Comparison of ENCODE assay signal across 18 cellular contexts in genomic region chr19:45368127-45368526, GRCh38. TPM values are rescaled to one million over a fixed set of nuclear protein-coding genes. Genes with fewer than 3 reads are reported as not detected.
DNase-seq lines count a peak whose midpoint lies in the region; ATAC-seq, FAIRE-seq and TF ChIP-seq lines count a peak whose summit lies in the region.
"Had no signal": no experiment of that assay in that cellular context is flagged by ENCODE, and none has a peak within 500 bp of the region (broad histone marks: within the 10 kb centered on the region; RNA-seq: fewer than 3 reads in every experiment).

No MANE protein-coding gene starts in this region.

- no peak for TF ChIP-seq POLR2A in A549 (IDR thresholded peaks at IDR 0.05; ENCODE audit: low read length)

- H3K36me3 ChIP-seq in HEK293 (ENCODE audit: control insufficient read depth in 2 of 2, insufficient read depth in 1 of 2, low read length in 2 of 2), result peaks cover 26 to 39% of the 10 kb centered on the region in 2 experiments; a peak in 2 of 3 replicates
- H3K36me3 ChIP-seq: prostate gland had no signal

- POLR2A ChIA-PET in A549 (lab: Yijun Ruan, JAX), result no interaction called here
- POLR2A ChIA-PET in HEK293 (lab: Yijun Ruan, JAX), result no interaction called here

- ATAC-seq in A549 (no peak), HG03159 (IDR thresholded peaks at IDR 0.05; ENCODE audit: unreplicated experiment) (no peak)
- ATAC-seq: HCT116, left ventricle myocardium superior had no signal

- WGBS in A549 (ENCODE audit: missing lambda C conversion rate), result 88% methylated on average over 4 of the region's 4 CpGs

- H3K4me3 ChIP-seq in A549, result no peak overlapping the region
- H3K4me3 ChIP-seq in HEK293 (ENCODE audit: low read depth, low read length), result no peak overlapping the region
- H3K4me3 ChIP-seq: Peyer's patch, prostate gland, smooth muscle cell, suprapubic skin had no signal

- H3K4me1 ChIP-seq in A549 (no peaks in the 10 kb centered on the region), HEK293 (ENCODE audit: control insufficient read depth, insufficient read depth, low read length) (0 out of 2 replicates have a peak, but pooled peaks cover 2% of the 10 kb centered on the region)
- H3K4me1 ChIP-seq: Caco-2, prostate gland had no signal

- FAIRE-seq in A549 (lab: Jason Lieb, UNC), result no peak

- no peaks in the 10 kb centered on the region for H3K9me3 ChIP-seq in A549
- H3K9me3 ChIP-seq in HEK293 (ENCODE audit: control insufficient read depth, insufficient read depth, low read depth, low read length), result no peaks in the 10 kb centered on the region
- H3K9me3 ChIP-seq: Caco-2, Peyer's patch, prostate gland, suprapubic skin had no signal

- H3K27ac ChIP-seq in A549 (no peak overlapping the region), HEK293 (ENCODE audit: extremely low read depth, low read depth, low read length) (no peak overlapping the region)
- H3K27ac ChIP-seq: epithelial cell of prostate, Peyer's patch, prostate gland, suprapubic skin had no signal

- H3K4me2 ChIP-seq in A549, result no peak overlapping the region
- H3K4me2 ChIP-seq: smooth muscle cell had no signal

- no peak for DNase-seq in A549 (ENCODE audit: low read depth in 1 of 2, low spot score in 1 of 2)
- peak; percentile 3 for DNase-seq in iPS-NIHi11 (ENCODE audit: low spot score)
- DNase-seq in NCI-H1105 treated with DMSO at 0.1 percent for 48 hours (lab: John Stamatoyannopoulos, UW), result no peak
- DNase-seq in NK-92 treated with Interleukin-12 subunit alpha and Interleukin-12 subunit beta, amount 100 ng/mL, for 24 hours (lab: John Stamatoyannopoulos, UW), result no peak
- DNase-seq: activated CD4-positive, alpha-beta T cell treated with anti-CD3 and anti-CD28 coated beads, Interleukin-2, amount 50 U/mL, for 48 hours; activated naive CD8-positive, alpha-beta T cell treated with anti-CD3 and anti-CD28 coated beads, Interleukin-2, amount 10 ng/mL, durations not matched to agents 7 days and 5 days; Caco-2; foreskin melanocyte; left ventricle myocardium superior; NCI-H748 treated with DMSO at 0.1 percent for 48 hours; Peyer's patch had no signal

- TF ChIP-seq CTCF in A549 (IDR thresholded peaks at IDR 0.05) (no peak), HEK293 (tag by site-specific recombination; IDR thresholded peaks at IDR 0.05) (no peak)

- no peak for TF ChIP-seq EP300 in A549 (IDR thresholded peaks at IDR 0.05)

- TF ChIP-seq RAD21 in A549 (conservative IDR thresholded peaks at IDR 0.05 in 1 of 2, IDR thresholded peaks at IDR 0.05 in 1 of 2), result no peak

- CTCF ChIA-PET in A549 (lab: Yijun Ruan, JAX), result no interaction called here
- CTCF ChIA-PET in HEK293 (lab: Yijun Ruan, JAX), result no interaction called here

TF ChIP-seq in A549, 52 proteins besides CTCF, POLR2A, EP300 and RAD21:
- TF ChIP-seq ZFP36 (IDR thresholded peaks at IDR 0.05; ENCODE audit: borderline replicate concordance, partially characterized antibody) (no peak), USF2 (IDR thresholded peaks at IDR 0.05) (no peak), KDM1A (IDR thresholded peaks at IDR 0.05; ENCODE audit: low read depth) (peak; percentile 65; the same call in 1 of the 2 replicates)

TF ChIP-seq in HEK293, 187 proteins besides CTCF, POLR2A, EP300 and RAD21:
- TF ChIP-seq ZNF404 (tag by site-specific recombination; IDR thresholded peaks at IDR 0.05) (no peak), KLF8 (tag by site-specific recombination; IDR thresholded peaks at IDR 0.05) (0 out of 2 replicates have a peak, but pooled peaks have one; percentile 19), ZNF19 (tag by site-specific recombination; IDR thresholded peaks at IDR 0.05; ENCODE audit: low read depth) (no peak), SP7 (tag by site-specific recombination; IDR thresholded peaks at IDR 0.05) (0 out of 2 replicates have a peak, but pooled peaks have one; percentile 24), ZNF580 (tag by site-specific recombination; IDR thresholded peaks at IDR 0.05) (peak; percentile 49; the same call in 1 of the 2 replicates)

RNA-seq across cellular contexts. Expression of gene ERCC2, which starts 2.2 kb away (rescaled TPM):
- polyA plus RNA-seq in A549 (2011; rRNA removed), result 12.9 and 15.0 TPM in 2 replicates
- polyA plus RNA-seq in A549 (2012; cell fraction: cytosol; rRNA removed), result 25.0 and 32.1 TPM in 2 replicates
- 99.2 and 129 TPM in 2 replicates for polyA plus RNA-seq in A549 (2012; cell fraction: nucleus; rRNA removed)
- polyA plus RNA-seq in A549 (2017; fragmentation: RNase III; extraction: RNeasy Plus Mini Kit Qiagen cat#74134 plus additional on column Dnase treatment), result 19.8 to 21.5 TPM (median 19.9 TPM) in 3 replicates
- polyA minus RNA-seq in A549 (2011; rRNA and poly(A)+ RNA removed), result 24.4 and 27.1 TPM in 2 replicates

RNA-seq across cellular contexts. Expression of gene KLC3, which starts 27.6 kb away (rescaled TPM):
- 0.26 and 0.32 TPM in 2 replicates for polyA plus RNA-seq in A549 (2011; rRNA removed)
- polyA plus RNA-seq in A549 (2012; cell fraction: cytosol; rRNA removed), result 0.65 and 1.0 TPM in 2 replicates
- polyA plus RNA-seq in A549 (2012; cell fraction: nucleus; rRNA removed), result 0.78 and 1.4 TPM in 2 replicates
- polyA plus RNA-seq in A549 (2017; fragmentation: RNase III; extraction: RNeasy Plus Mini Kit Qiagen cat#74134 plus additional on column Dnase treatment), result 0.49 to 0.55 TPM (median 0.52 TPM) in 3 replicates
- polyA minus RNA-seq in A549 (2011; rRNA and poly(A)+ RNA removed), result 0.19 and 0.29 TPM in 2 replicates

RNA-seq across cellular contexts. Expression of gene PPP1R13L, which starts 36.7 kb away (rescaled TPM):
- polyA plus RNA-seq in A549 (2011; rRNA removed) (3.2 and 5.7 TPM in 2 replicates), A549 (2017; fragmentation: RNase III; extraction: RNeasy Plus Mini Kit Qiagen cat#74134 plus additional on column Dnase treatment) (18.9 to 23.2 TPM (median 20.9 TPM) in 3 replicates)
- 12.6 and 19.2 TPM in 2 replicates for polyA plus RNA-seq in A549 (2012; cell fraction: cytosol; rRNA removed)
- polyA plus RNA-seq in A549 (2012; cell fraction: nucleus; rRNA removed), result 33.8 and 53.7 TPM in 2 replicates
- polyA minus RNA-seq in A549 (2011; rRNA and poly(A)+ RNA removed), result 5.7 and 7.2 TPM in 2 replicates

RNA-seq across cellular contexts. Expression of gene POLR1G, which starts 38.3 kb away (rescaled TPM):
- 11.7 and 15.1 TPM in 2 replicates for polyA plus RNA-seq in A549 (2011; rRNA removed)
- polyA plus RNA-seq in A549 (2012; cell fraction: cytosol; rRNA removed), result 22.5 and 22.8 TPM in 2 replicates
- 17.7 and 21.5 TPM in 2 replicates for polyA plus RNA-seq in A549 (2012; cell fraction: nucleus; rRNA removed)
- 28.2 to 34.0 TPM (median 31.2 TPM) in 3 replicates for polyA plus RNA-seq in A549 (2017; fragmentation: RNase III; extraction: RNeasy Plus Mini Kit Qiagen cat#74134 plus additional on column Dnase treatment)
- 7.0 and 9.0 TPM in 2 replicates for polyA minus RNA-seq in A549 (2011; rRNA and poly(A)+ RNA removed)

RNA-seq across cellular contexts. Expression of gene CKM, which starts 45.5 kb away (rescaled TPM):
- polyA plus RNA-seq in A549 (2011; rRNA removed) (not detected in 2 replicates), A549 (2017; fragmentation: RNase III; extraction: RNeasy Plus Mini Kit Qiagen cat#74134 plus additional on column Dnase treatment) (not detected in 3 replicates)
- polyA plus RNA-seq in A549 (2012; cell fraction: cytosol; rRNA removed), result 0.03 TPM in 1 of 2 replicates, not detected in the other
- not detected in 2 replicates for polyA plus RNA-seq in A549 (2012; cell fraction: nucleus; rRNA removed)
- not detected in 2 replicates for polyA minus RNA-seq in A549 (2011; rRNA and poly(A)+ RNA removed)
- polyA plus RNA-seq: smooth muscle cell had no signal
